Comparison of ENCODE assay signal across 19 cellular contexts in genomic region chr13:109605846-109606245, GRCh38.
A peak's percentile ranks its signal among the peaks of the same experiment; 100 is the strongest.
DNase-seq lines count a peak whose midpoint lies in the region; ATAC-seq and TF ChIP-seq lines count a peak whose summit lies in the region.
"Had no signal": no experiment of that assay in that cellular context is flagged by ENCODE, and none has a peak within 500 bp of the region (broad histone marks: within the 10 kb centered on the region; RNA-seq: fewer than 3 reads in every experiment).

No MANE protein-coding gene starts in this region.

- no peak overlapping the region for H3K9ac ChIP-seq in adipocyte (ENCODE audit: low read length)
- H3K9ac ChIP-seq in neuronal stem cell (ENCODE audit: low read depth, low read length, poor library complexity), result no peak overlapping the region

- peak; percentile 5 for DNase-seq in AG09319 (ENCODE audit: extremely low read depth, low read depth)
- peak; percentile 70 for DNase-seq in adipocyte (ENCODE audit: low read depth)
- peak; percentile 59 for DNase-seq in fibroblast of peridontal ligament (ENCODE audit: extremely low read depth)
- DNase-seq in neuronal stem cell (ENCODE audit: low spot score), result no peak
- DNase-seq in T-cell, result no peak
- DNase-seq in SKM-1 treated with dmso at 0.1 percent for 144 hours (lab: John Stamatoyannopoulos, UW; ENCODE audit: unreplicated experiment), result no peak
- no peak for DNase-seq in HuH-7.5 (ENCODE audit: low spot score)
- DNase-seq: 8988T; ACHN; C1 segment of cervical spinal cord; Calu3; CD4-positive, alpha-beta memory T cell; COR-L47; DMS53; DMS79 treated with DMSO at 0.1 percent for 48 hours; GF-D8; GOT3 had no signal

- H3K4me3 ChIP-seq in adipocyte (ENCODE audit: low read length) (no peak overlapping the region), neuronal stem cell (ENCODE audit: low read length in 2 of 2) (no peak overlapping the region)
- H3K4me3 ChIP-seq: A549, HAP-1 had no signal

- H2BK12ac ChIP-seq in neuronal stem cell (ENCODE audit: low read length), result no peak overlapping the region

- no peaks in the 10 kb centered on the region for H3K27me3 ChIP-seq in adipocyte (replicated peaks; ENCODE audit: control insufficient read depth, insufficient read depth, low read length)
- H3K27me3 ChIP-seq in neuronal stem cell (ENCODE audit: control insufficient read depth in 3 of 3, insufficient read depth in 3 of 3, low read depth in 1 of 3, low read length in 3 of 3), result no peaks in the 10 kb centered on the region

- H3K4me3 Mint-ChIP-seq in T-cell, result no peak overlapping the region
- H3K4me3 Mint-ChIP-seq: CD4-positive, alpha-beta memory T cell had no signal

- H3K27me3 Mint-ChIP-seq in T-cell, result peaks cover 1 to 4% of the 10 kb centered on the region in 2 donors

- no peak overlapping the region for H3K23ac ChIP-seq in neuronal stem cell (ENCODE audit: low read depth, low read length, poor library complexity)

- no peak overlapping the region for H3K27ac Mint-ChIP-seq in T-cell
- H3K27ac Mint-ChIP-seq: CD4-positive, alpha-beta memory T cell had no signal

- no peak overlapping the region for H3K14ac ChIP-seq in neuronal stem cell (ENCODE audit: low read length)

- CTCF ChIA-PET in T-cell (lab: Charles Lee), result no interaction called here

- no peaks in the 10 kb centered on the region for H3K36me3 Mint-ChIP-seq in T-cell
- H3K36me3 Mint-ChIP-seq: CD4-positive, alpha-beta memory T cell had no signal

- H3K9me3 ChIP-seq in adipocyte (ENCODE audit: control insufficient read depth, low read length) (no peaks in the 10 kb centered on the region), neuronal stem cell (replicated peaks in 1 of 2; ENCODE audit: control insufficient read depth in 2 of 2, insufficient read depth in 1 of 2, low read depth in 1 of 2, low read length in 2 of 2) (no peaks in the 10 kb centered on the region)
- H3K9me3 ChIP-seq: A549, HAP-1 had no signal

- no peak overlapping the region for H2AFZ ChIP-seq in neuronal stem cell (ENCODE audit: low read length)

- H3K4me1 Mint-ChIP-seq in T-cell, result peaks cover 0 to 2% (median 0%) of the 10 kb centered on the region in 3 donors
- H3K4me1 Mint-ChIP-seq: CD4-positive, alpha-beta memory T cell had no signal

- no peak overlapping the region for H3K4ac ChIP-seq in neuronal stem cell (ENCODE audit: low read length)

- no peak overlapping the region for H2BK15ac ChIP-seq in neuronal stem cell (ENCODE audit: low read length)

- no peak overlapping the region for H3K18ac ChIP-seq in neuronal stem cell (ENCODE audit: low read length)

- H3K36me3 ChIP-seq in adipocyte (ENCODE audit: control insufficient read depth, insufficient read depth, low read length, severe bottlenecking) (no peaks in the 10 kb centered on the region), neuronal stem cell (replicated peaks in 1 of 2; ENCODE audit: control insufficient read depth in 2 of 2, insufficient read depth in 2 of 2, low read length in 2 of 2) (no peaks in the 10 kb centered on the region)
- H3K36me3 ChIP-seq: HAP-1 had no signal

- H2BK120ac ChIP-seq in neuronal stem cell (ENCODE audit: low read depth, low read length), result no peak overlapping the region

- TF ChIP-seq CTCF in AG09319 (IDR thresholded peaks at IDR 0.05; ENCODE audit: low read depth, low read length), result no peak

- H4K8ac ChIP-seq in neuronal stem cell (ENCODE audit: low read depth, low read length), result no peak overlapping the region

- H3K4me2 ChIP-seq in neuronal stem cell (ENCODE audit: insufficient read depth, low read length, poor library complexity, severe bottlenecking), result no peak overlapping the region
- H3K4me2 ChIP-seq: A549 had no signal

- no peaks in the 10 kb centered on the region for H3K79me1 ChIP-seq in neuronal stem cell (ENCODE audit: low read depth, low read length)

- no peak overlapping the region for H3K27ac ChIP-seq in neuronal stem cell (replicated peaks; ENCODE audit: low read length)
- H3K27ac ChIP-seq: A549 had no signal

- H3K4me1 ChIP-seq in adipocyte (ENCODE audit: control insufficient read depth, insufficient read depth, low read length) (peaks cover 6% of the 10 kb centered on the region), neuronal stem cell (ENCODE audit: control insufficient read depth in 2 of 2, insufficient read depth in 1 of 2, low read depth in 1 of 2, low read length in 2 of 2) (peaks cover 0 to 1% of the 10 kb centered on the region in 2 donors)
- H3K4me1 ChIP-seq: A549, HAP-1 had no signal

- peaks cover 0 to 6% (median 4%) of the 10 kb centered on the region in 3 donors for H3K9me3 Mint-ChIP-seq in T-cell

- no peak overlapping the region for H2BK5ac ChIP-seq in neuronal stem cell (ENCODE audit: low read length)

- H4K91ac ChIP-seq in neuronal stem cell (ENCODE audit: low read depth, low read length, poor library complexity), result no peak overlapping the region

- no peak for ATAC-seq in T-cell (replicated peaks in 1 of 4)
- ATAC-seq: A549 had no signal

- POLR2A ChIA-PET in T-cell (lab: Charles Lee), result no interaction called here

- H2AK5ac ChIP-seq in neuronal stem cell (ENCODE audit: low read depth, low read length), result peak overlapping the region; percentile 6

Comparison
In these comparisons a context has a peak if more than half of its experiments do, and no peak if none do; other contexts are left out.
1. DNase-seq: peak in AG09319 (single experiment), adipocyte (single experiment) and fibroblast of peridontal ligament (single experiment); none in neuronal stem cell (single experiment), T-cell (0 of 34), SKM-1 treated with dmso at 0.1 percent for 144 hours (single experiment) and HuH-7.5 (single experiment).